In genomic region chr13:52511598-52511997, GRCh38 we compare ENCODE assay signal across 2 cellular contexts.
TF ChIP-seq lines count a peak whose summit lies in the region.

No MANE protein-coding gene starts in this region.

TF ChIP-seq in HEK293, 187 proteins besides CTCF, POLR2A, EP300 and RAD21:
- peak; percentile 48 for TF ChIP-seq SETDB1 (IDR thresholded peaks at IDR 0.05; ENCODE audit: insufficient read length, low read length)

TF ChIP-seq in K562, 482 proteins besides CTCF, POLR2A, EP300 and RAD21:
- TF ChIP-seq ZNF280A (IDR thresholded peaks at IDR 0.05; ENCODE audit: low read depth, partially characterized antibody) = peak; percentile 66
- peak; percentile 79; the same call in 1 of the 2 replicates for TF ChIP-seq ZFP1 (CRISPR knock-in tag; IDR thresholded peaks at IDR 0.05)
- 0 out of 2 replicates have a peak, but pooled peaks have one; percentile 17 for TF ChIP-seq TRIM28 (IDR thresholded peaks at IDR 0.05)
- TF ChIP-seq TRIM24 (IDR thresholded peaks at IDR 0.05) = peak; percentile 11 to 37; a peak in 1 of 4 replicates
